Comparison of ENCODE assay signal across 1 cellular context in genomic region chr1:154861607-154862094, GRCh38.
TF ChIP-seq lines count a peak whose summit lies in the region.

No MANE protein-coding gene starts in this region.

TF ChIP-seq in WTC11, 78 proteins besides CTCF, POLR2A, EP300 and RAD21 (continued from another document):
- TF ChIP-seq CBFB (CRISPR knock-in tag; IDR thresholded peaks at IDR 0.05; ENCODE audit: low read depth) (no peak), ZNF232 (CRISPR knock-in tag; IDR thresholded peaks at IDR 0.05) (no peak), ETV6 (CRISPR knock-in tag; IDR thresholded peaks at IDR 0.05) (no peak), NFATC4 (CRISPR knock-in tag; IDR thresholded peaks at IDR 0.05) (no peak)
- TF ChIP-seq, protein P1, sequence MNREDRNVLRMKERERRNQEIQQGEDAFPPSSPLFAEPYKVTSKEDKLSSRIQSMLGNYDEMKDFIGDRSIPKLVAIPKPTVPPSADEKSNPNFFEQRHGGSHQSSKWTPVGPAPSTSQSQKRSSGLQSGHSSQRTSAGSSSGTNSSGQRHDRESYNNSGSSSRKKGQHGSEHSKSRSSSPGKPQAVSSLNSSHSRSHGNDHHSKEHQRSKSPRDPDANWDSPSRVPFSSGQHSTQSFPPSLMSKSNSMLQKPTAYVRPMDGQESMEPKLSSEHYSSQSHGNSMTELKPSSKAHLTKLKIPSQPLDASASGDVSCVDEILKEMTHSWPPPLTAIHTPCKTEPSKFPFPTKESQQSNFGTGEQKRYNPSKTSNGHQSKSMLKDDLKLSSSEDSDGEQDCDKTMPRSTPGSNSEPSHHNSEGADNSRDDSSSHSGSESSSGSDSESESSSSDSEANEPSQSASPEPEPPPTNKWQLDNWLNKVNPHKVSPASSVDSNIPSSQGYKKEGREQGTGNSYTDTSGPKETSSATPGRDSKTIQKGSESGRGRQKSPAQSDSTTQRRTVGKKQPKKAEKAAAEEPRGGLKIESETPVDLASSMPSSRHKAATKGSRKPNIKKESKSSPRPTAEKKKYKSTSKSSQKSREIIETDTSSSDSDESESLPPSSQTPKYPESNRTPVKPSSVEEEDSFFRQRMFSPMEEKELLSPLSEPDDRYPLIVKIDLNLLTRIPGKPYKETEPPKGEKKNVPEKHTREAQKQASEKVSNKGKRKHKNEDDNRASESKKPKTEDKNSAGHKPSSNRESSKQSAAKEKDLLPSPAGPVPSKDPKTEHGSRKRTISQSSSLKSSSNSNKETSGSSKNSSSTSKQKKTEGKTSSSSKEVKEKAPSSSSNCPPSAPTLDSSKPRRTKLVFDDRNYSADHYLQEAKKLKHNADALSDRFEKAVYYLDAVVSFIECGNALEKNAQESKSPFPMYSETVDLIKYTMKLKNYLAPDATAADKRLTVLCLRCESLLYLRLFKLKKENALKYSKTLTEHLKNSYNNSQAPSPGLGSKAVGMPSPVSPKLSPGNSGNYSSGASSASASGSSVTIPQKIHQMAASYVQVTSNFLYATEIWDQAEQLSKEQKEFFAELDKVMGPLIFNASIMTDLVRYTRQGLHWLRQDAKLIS (CRISPR knock-in tag; IDR thresholded peaks at IDR 0.05; ENCODE audit: borderline replicate concordance): no peak
- TF ChIP-seq, protein P2, sequence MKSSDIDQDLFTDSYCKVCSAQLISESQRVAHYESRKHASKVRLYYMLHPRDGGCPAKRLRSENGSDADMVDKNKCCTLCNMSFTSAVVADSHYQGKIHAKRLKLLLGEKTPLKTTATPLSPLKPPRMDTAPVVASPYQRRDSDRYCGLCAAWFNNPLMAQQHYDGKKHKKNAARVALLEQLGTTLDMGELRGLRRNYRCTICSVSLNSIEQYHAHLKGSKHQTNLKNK (CRISPR knock-in tag; IDR thresholded peaks at IDR 0.05): no peak
